19 cellular contexts compared by ENCODE assay signal in genomic region chr10:131822013-131822693, GRCh38.
A peak's percentile ranks its signal among the peaks of the same experiment; 100 is the strongest.
DNase-seq lines count a peak whose midpoint lies in the region; ATAC-seq and TF ChIP-seq lines count a peak whose summit lies in the region.
"Had no signal": no experiment of that assay in that cellular context is flagged by ENCODE, and none has a peak within 500 bp of the region (broad histone marks: within the 10 kb centered on the region; RNA-seq: fewer than 3 reads in every experiment).

No MANE protein-coding gene starts in this region.

- no peaks in the 10 kb centered on the region for H3K4me1 ChIP-seq in heart right ventricle
- H3K4me1 ChIP-seq in testis: no peaks in the 10 kb centered on the region

- TF ChIP-seq POLR2A in testis (IDR thresholded peaks at IDR 0.05): no peak

- no peak overlapping the region for H3K4me3 Mint-ChIP-seq in activated T-cell treated with anti-CD3 and anti-CD28 coated beads, Interleukin-2, amount 50 U/mL, for 4 hours
- H3K4me3 Mint-ChIP-seq: CD8-positive, alpha-beta memory T cell; HFFc6 had no signal

- no peaks in the 10 kb centered on the region for H3K4me1 Mint-ChIP-seq in activated T-cell treated with anti-CD3 and anti-CD28 coated beads, Interleukin-2, amount 50 U/mL, for 4 hours (ENCODE audit: low read depth)
- H3K4me1 Mint-ChIP-seq: CD8-positive, alpha-beta memory T cell had no signal

- H3K9me3 Mint-ChIP-seq in activated T-cell treated with anti-CD3 and anti-CD28 coated beads, Interleukin-2, amount 50 U/mL, for 4 hours: no peaks in the 10 kb centered on the region

- H3K36me3 ChIP-seq in heart right ventricle: no peaks in the 10 kb centered on the region
- no peaks in the 10 kb centered on the region for H3K36me3 ChIP-seq in testis (ENCODE audit: low read depth, missing control alignments)
- no peaks in the 10 kb centered on the region for H3K36me3 ChIP-seq in WERI-Rb-1
- H3K36me3 ChIP-seq: BLaER1 had no signal

- no peak for TF ChIP-seq CTCF in heart right ventricle (IDR thresholded peaks at IDR 0.05)
- TF ChIP-seq CTCF in testis (IDR thresholded peaks at IDR 0.05): no peak
- TF ChIP-seq CTCF in WERI-Rb-1 (IDR thresholded peaks at IDR 0.05; ENCODE audit: low read depth, low read length): no peak

- H3K4me3 ChIP-seq in heart right ventricle (no peak overlapping the region), testis (no peak overlapping the region), WERI-Rb-1 (ENCODE audit: low read depth, low read length) (no peak overlapping the region)
- H3K4me3 ChIP-seq: BLaER1, GM12878 had no signal

- H3K36me3 Mint-ChIP-seq in activated T-cell treated with anti-CD3 and anti-CD28 coated beads, Interleukin-2, amount 50 U/mL, for 4 hours (ENCODE audit: insufficient read depth): no peaks in the 10 kb centered on the region
- H3K36me3 Mint-ChIP-seq: CD8-positive, alpha-beta memory T cell had no signal

- no peak for ATAC-seq in Right ventricle myocardium inferior
- ATAC-seq in heart right ventricle: no peak
- no peak for ATAC-seq in activated T-cell treated with anti-CD3 and anti-CD28 coated beads, Interleukin-2, amount 50 U/mL, for 4 hours
- ATAC-seq: GM12878, Panc1 had no signal

- peak; percentile 20 for DNase-seq in Right ventricle myocardium inferior (ENCODE audit: missing footprints)
- DNase-seq in heart right ventricle: no peak
- peak; percentile 41 for DNase-seq in ecto neural progenitor cell (ENCODE audit: low spot score)
- DNase-seq in mesenteric fat pad (ENCODE audit: low spot score): peak; percentile 86
- DNase-seq in testis: peak; percentile 6
- no peak for DNase-seq in activated T-cell treated with anti-CD3 and anti-CD28 coated beads, Interleukin-2, amount 50 U/mL, for 4 hours
- DNase-seq in WERI-Rb-1: no peak
- DNase-seq in activated CD4-positive, CD25-positive, alpha-beta regulatory T cell treated with anti-CD3 and anti-CD28 coated beads, Interleukin-2, amount 50 U/mL, for 72 hours: no peak
- DNase-seq: CD8-positive, alpha-beta memory T cell; GDM1; HFFc6; NCI-H1048; NCI-H1436 treated with DMSO at 0.1 percent for 48 hours; NCI-H2081; NCI-H510A treated with DMSO at 0.1 percent for 48 hours; Right ventricle myocardium superior had no signal

- H3K27ac ChIP-seq in heart right ventricle: no peak overlapping the region
- H3K27ac ChIP-seq in testis: no peak overlapping the region
- H3K27ac ChIP-seq in WERI-Rb-1: no peak overlapping the region
- H3K27ac ChIP-seq: BLaER1 had no signal

- WGBS in heart right ventricle, 2 donors: 75 to 77% methylated on average over 18 of the region's 18 CpGs
- WGBS in testis, 2 donors: 80 to 82% methylated on average over 17 to 18 of the region's 18 CpGs

- H3K9me3 ChIP-seq in heart right ventricle (peaks cover 0 to 1% (median 0%) of the 10 kb centered on the region in 11 donors), testis (no peaks in the 10 kb centered on the region), WERI-Rb-1 (ENCODE audit: severe bottlenecking) (no peaks in the 10 kb centered on the region)
- H3K9me3 ChIP-seq: BLaER1 had no signal

- intact Hi-C loops in Right ventricle myocardium inferior (cut with DNase I): no loop called here
- intact Hi-C loops in heart right ventricle (cut with DNase I): loop anchor here in 1 of 10 donors (5.0 kb wide), 1 partner anchor 970 kb away; no protein-coding TSS in a partner anchor
- intact Hi-C loops in testis (cut with DNase I; ENCODE audit: low total_unique reads): no loop called here

- peaks cover 0 to 72% (median 35%) of the 10 kb centered on the region in 7 donors for H3K27me3 ChIP-seq in heart right ventricle
- no peaks in the 10 kb centered on the region for H3K27me3 ChIP-seq in testis
- H3K27me3 ChIP-seq in WERI-Rb-1 (ENCODE audit: insufficient read depth, low read depth, severe bottlenecking): no peaks in the 10 kb centered on the region
- H3K27me3 ChIP-seq: BLaER1 had no signal

- no peaks in the 10 kb centered on the region for H3K27me3 Mint-ChIP-seq in activated T-cell treated with anti-CD3 and anti-CD28 coated beads, Interleukin-2, amount 50 U/mL, for 4 hours (ENCODE audit: low read depth)

Comparison
In these comparisons a context has a peak if more than half of its experiments do, and no peak if none do; other contexts are left out.
1. DNase-seq: peak in Right ventricle myocardium inferior (single experiment), ecto neural progenitor cell (single experiment), mesenteric fat pad (single experiment) and testis (single experiment); none in heart right ventricle (0 of 2), activated T-cell treated with anti-CD3 and anti-CD28 coated beads, Interleukin-2, amount 50 U/mL, for 4 hours (single experiment), WERI-Rb-1 (single experiment) and activated CD4-positive, CD25-positive, alpha-beta regulatory T cell treated with anti-CD3 and anti-CD28 coated beads, Interleukin-2, amount 50 U/mL, for 72 hours (single experiment).